Comparison of ENCODE assay signal across 19 cellular contexts in the genomic region with DNA sequence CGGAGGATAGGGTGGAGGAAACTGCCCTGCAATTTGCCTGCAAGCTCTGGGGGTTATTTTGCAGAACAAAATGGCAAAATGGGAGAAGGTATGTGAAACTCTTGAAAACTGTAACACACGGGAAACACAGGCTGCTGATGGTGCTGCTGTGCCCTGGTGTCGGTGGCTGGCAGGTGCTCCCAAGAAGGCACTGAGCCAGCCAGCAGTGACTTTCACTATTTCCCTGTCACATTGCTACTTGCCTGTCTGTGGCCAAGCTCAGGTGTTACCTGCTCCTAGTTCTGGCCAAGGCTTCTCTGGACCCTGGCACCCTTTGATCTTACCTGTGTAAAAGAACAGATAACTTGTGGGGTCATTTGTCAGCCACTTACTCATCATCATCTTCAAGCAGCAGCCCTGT.
DNase-seq lines count a peak whose midpoint lies in the region; ATAC-seq, FAIRE-seq and TF ChIP-seq lines count a peak whose summit lies in the region.
"Had no signal": no experiment of that assay in that cellular context is flagged by ENCODE, and none has a peak within 500 bp of the region (broad histone marks: within the 10 kb centered on the region; RNA-seq: fewer than 3 reads in every experiment).

No MANE protein-coding gene starts in this region.

- FAIRE-seq in HepG2 (lab: Jason Lieb, UNC) (no peak), bronchial epithelial cell (lab: Jason Lieb, UNC) (peak; percentile 47)
- FAIRE-seq: GM19239 had no signal

- TF ChIP-seq POLR2A in HepG2 (IDR thresholded peaks at IDR 0.05; ENCODE audit: insufficient read depth in 1 of 2, low read depth in 2 of 2, low read length in 2 of 2) (no peak), lower leg skin (IDR thresholded peaks at IDR 0.05) (no peak)

- TF ChIP-seq CTCF in liver (IDR thresholded peaks at IDR 0.05; ENCODE audit: low read depth, low read length, missing input control) (no peak), HepG2 (CRISPR knock-in tag; IDR thresholded peaks at IDR 0.05) (no peak), bronchial epithelial cell (IDR thresholded peaks at IDR 0.05; ENCODE audit: insufficient read depth, low read length, severe bottlenecking) (no peak), psoas muscle (IDR thresholded peaks at IDR 0.05) (no peak), lower leg skin (IDR thresholded peaks at IDR 0.05) (no peak)

- ATAC-seq in HepG2 (no peak), psoas muscle (peak; percentile 43 to 48 (median 46))

- H3K36me3 ChIP-seq in liver (ENCODE audit: control insufficient read depth in 4 of 4, insufficient read depth in 3 of 4, low read depth in 1 of 4, low read length in 3 of 4) (no peaks in the 10 kb centered on the region), HepG2 (replicated peaks in 1 of 2; ENCODE audit: control insufficient read depth in 1 of 2, insufficient read depth in 2 of 2, low read length in 2 of 2) (no peaks in the 10 kb centered on the region), bronchial epithelial cell (ENCODE audit: control insufficient read depth, insufficient read depth, low read length) (no peaks in the 10 kb centered on the region), psoas muscle (ENCODE audit: insufficient read depth in 1 of 2, low read depth in 1 of 2) (peaks cover 0 to 88% of the 10 kb centered on the region in 2 donors)
- H3K36me3 ChIP-seq: BE2C, MG63, SJCRH30 had no signal

- POLR2A ChIA-PET in HepG2 (lab: Yijun Ruan, JAX): no interaction called here

- H3K4me1 ChIP-seq in liver (ENCODE audit: control insufficient read depth in 4 of 4, insufficient read depth in 4 of 4, low read length in 3 of 4): peaks cover 0 to 24% (median 17%) of the 10 kb centered on the region in 4 donors
- H3K4me1 ChIP-seq in HepG2 (ENCODE audit: insufficient read depth, low read length): no peaks in the 10 kb centered on the region
- H3K4me1 ChIP-seq in psoas muscle: peaks cover 59% of the 10 kb centered on the region
- H3K4me1 ChIP-seq: BE2C, SJCRH30 had no signal

- no peaks in the 10 kb centered on the region for H4K20me1 ChIP-seq in HepG2 (ENCODE audit: insufficient read depth, low read length)

- no peak for TF ChIP-seq EP300 in HepG2 (IDR thresholded peaks at IDR 0.05; ENCODE audit: low read depth in 2 of 2, low read length in 2 of 2)
- no peak for TF ChIP-seq EP300 in HepG2 (CRISPR knock-in tag; IDR thresholded peaks at IDR 0.05; ENCODE audit: borderline replicate concordance)

- TF ChIP-seq RAD21 in liver (IDR thresholded peaks at IDR 0.05) (peak in 1 of 2 donors; percentile 45), HepG2 (CRISPR knock-in tag; IDR thresholded peaks at IDR 0.05) (no peak)

- 53% methylated on average over 3 of the region's 3 CpGs for WGBS in liver
- 55% methylated on average over 3 of the region's 3 CpGs for WGBS in HepG2 (ENCODE audit: low lambda C conversion rate)
- WGBS in psoas muscle, 3 donors: 43 to 56% (median 54%) methylated on average over 3 of the region's 3 CpGs
- 73 to 80% methylated on average over 3 of the region's 3 CpGs for WGBS in lower leg skin, 2 donors

- H3K4me2 ChIP-seq in HepG2 (ENCODE audit: low read depth, low read length): no peak overlapping the region
- H3K4me2 ChIP-seq: PC-9 had no signal

- BruUV-seq in HepG2 (replicated peaks; lab: Mats Ljungman, UMichigan): no TSS peak

- in situ Hi-C loops in HepG2 (cut with HindIII; ENCODE audit: extremely low pct_ligation_motif_present, low pct_unique_long_range_greater_than_20kb): no loop called here

- intact Hi-C loops in HepG2 (cut with micrococcal nuclease; ENCODE audit: unreplicated experiment) (no loop called here), psoas muscle (cut with DNase I) (no loop called here), lower leg skin (cut with DNase I; ENCODE audit: low total_unique reads) (no loop called here)

- no peaks in the 10 kb centered on the region for H3K9me3 ChIP-seq in liver (ENCODE audit: control insufficient read depth in 4 of 4, low read length in 3 of 4)
- H3K9me3 ChIP-seq in HepG2 (ENCODE audit: low read length): no peaks in the 10 kb centered on the region
- H3K9me3 ChIP-seq in psoas muscle: no peaks in the 10 kb centered on the region
- H3K9me3 ChIP-seq: BE2C, MG63, SJCRH30 had no signal

- H3K27me3 ChIP-seq in liver (ENCODE audit: control insufficient read depth in 4 of 4, insufficient read depth in 4 of 4, low read length in 3 of 4): no peaks in the 10 kb centered on the region
- 0 out of 5 replicates have a peak, but pooled peaks cover 0 to 2% of the 10 kb centered on the region in 2 experiments for H3K27me3 ChIP-seq in HepG2 (ENCODE audit: control insufficient read depth in 1 of 2, insufficient read depth in 2 of 2, low read length in 2 of 2)
- no peaks in the 10 kb centered on the region for H3K27me3 ChIP-seq in bronchial epithelial cell (ENCODE audit: control insufficient read depth, insufficient read depth, low read length)
- no peaks in the 10 kb centered on the region for H3K27me3 ChIP-seq in psoas muscle (ENCODE audit: insufficient read depth in 3 of 3, low read length in 2 of 3)
- H3K27me3 ChIP-seq: BE2C, MG63, SJCRH30 had no signal

- H3K4me3 ChIP-seq in liver (ENCODE audit: low read depth in 1 of 3, low read length in 3 of 3): no peak overlapping the region
- H3K4me3 ChIP-seq in HepG2 (replicated peaks in 1 of 3; ENCODE audit: insufficient read depth in 1 of 3, low read depth in 2 of 3, low read length in 3 of 3): no peak overlapping the region
- H3K4me3 ChIP-seq in bronchial epithelial cell (ENCODE audit: low read depth, low read length): no peak overlapping the region
- no peak overlapping the region for H3K4me3 ChIP-seq in psoas muscle
- no peak overlapping the region for H3K4me3 ChIP-seq in lower leg skin (ENCODE audit: low read depth, poor library complexity, severe bottlenecking)
- H3K4me3 ChIP-seq: MG63, PC-9, SJCRH30 had no signal

- H3K9ac ChIP-seq in liver (ENCODE audit: low read depth in 1 of 2, low read length in 2 of 2): no peak overlapping the region
- no peak overlapping the region for H3K9ac ChIP-seq in HepG2 (ENCODE audit: insufficient read depth, low read depth, low read length)

- no peak overlapping the region for H2AFZ ChIP-seq in HepG2 (ENCODE audit: low read length)
- H2AFZ ChIP-seq: PC-9 had no signal

- CTCF ChIA-PET in HepG2 (lab: Yijun Ruan, JAX; ENCODE audit: low intra/inter-chr PET ratio, low total read pairs): no interaction called here

- no peaks in the 10 kb centered on the region for H3K79me2 ChIP-seq in HepG2 (ENCODE audit: insufficient read depth, low read length)

- no peak for DNase-seq in HepG2 (ENCODE audit: low spot score)
- no peak for DNase-seq in bronchial epithelial cell (ENCODE audit: low read depth)
- DNase-seq in psoas muscle: peak in 1 of 2 donors; percentile 57
- no peak for DNase-seq in SHP77 (lab: John Stamatoyannopoulos, UW)
- DNase-seq in lower leg skin (ENCODE audit: low spot score in 2 of 2): no peak
- DNase-seq in stimulated activated naive CD4-positive, alpha-beta T cell (lab: John Stamatoyannopoulos, UW): no peak
- DNase-seq: BE2C, EL, GF-D8, MG63, NCI-H1048, NCI-H1436, NCI-H1930, NCI-H69, PC-9, SJCRH30 had no signal

- H3K27ac ChIP-seq in liver (ENCODE audit: low read depth in 1 of 2, low read length in 2 of 2): peak overlapping the region; percentile 40 to 78
- H3K27ac ChIP-seq in HepG2 (ENCODE audit: extremely low read length, insufficient read depth, low read length): no peak overlapping the region
- H3K27ac ChIP-seq in psoas muscle: peak overlapping the region; percentile 75
- H3K27ac ChIP-seq: PC-9, RWPE1, SJCRH30 had no signal

TF ChIP-seq in liver, 16 proteins besides CTCF, POLR2A, EP300 and RAD21:
- peak in 1 of 2 donors; percentile 13 for TF ChIP-seq RXRA (IDR thresholded peaks at IDR 0.05)
- TF ChIP-seq, protein P1, sequence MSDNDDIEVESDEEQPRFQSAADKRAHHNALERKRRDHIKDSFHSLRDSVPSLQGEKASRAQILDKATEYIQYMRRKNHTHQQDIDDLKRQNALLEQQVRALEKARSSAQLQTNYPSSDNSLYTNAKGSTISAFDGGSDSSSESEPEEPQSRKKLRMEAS (IDR thresholded peaks at IDR 0.05): no peak

TF ChIP-seq in HepG2, 621 proteins besides CTCF, POLR2A, EP300 and RAD21 (continues in another document):
- TF ChIP-seq ZBTB7B (CRISPR knock-in tag; IDR thresholded peaks at IDR 0.05) (no peak), NR2C2 (CRISPR knock-in tag; IDR thresholded peaks at IDR 0.05; ENCODE audit: borderline replicate concordance) (no peak), ZNF549 (CRISPR knock-in tag; IDR thresholded peaks at IDR 0.05) (no peak), ZNF44 (CRISPR knock-in tag; IDR thresholded peaks at IDR 0.05) (no peak), KMT2B (CRISPR knock-in tag; IDR thresholded peaks at IDR 0.05) (no peak), NFIC (IDR thresholded peaks at IDR 0.05; ENCODE audit: low read length) (no peak), ZNF263 (CRISPR knock-in tag; IDR thresholded peaks at IDR 0.05) (no peak), NFKBIZ (CRISPR knock-in tag; IDR thresholded peaks at IDR 0.05) (no peak), PCBP1 (IDR thresholded peaks at IDR 0.05; ENCODE audit: borderline replicate concordance, low read depth, low read length) (no peak)
- TF ChIP-seq, protein P2, sequence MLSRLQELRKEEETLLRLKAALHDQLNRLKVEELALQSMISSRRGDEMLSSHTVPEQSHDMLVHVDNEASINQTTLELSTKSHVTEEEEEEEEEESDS (CRISPR knock-in tag; IDR thresholded peaks at IDR 0.05; ENCODE audit: borderline replicate concordance): no peak
- TF ChIP-seq, protein P3, sequence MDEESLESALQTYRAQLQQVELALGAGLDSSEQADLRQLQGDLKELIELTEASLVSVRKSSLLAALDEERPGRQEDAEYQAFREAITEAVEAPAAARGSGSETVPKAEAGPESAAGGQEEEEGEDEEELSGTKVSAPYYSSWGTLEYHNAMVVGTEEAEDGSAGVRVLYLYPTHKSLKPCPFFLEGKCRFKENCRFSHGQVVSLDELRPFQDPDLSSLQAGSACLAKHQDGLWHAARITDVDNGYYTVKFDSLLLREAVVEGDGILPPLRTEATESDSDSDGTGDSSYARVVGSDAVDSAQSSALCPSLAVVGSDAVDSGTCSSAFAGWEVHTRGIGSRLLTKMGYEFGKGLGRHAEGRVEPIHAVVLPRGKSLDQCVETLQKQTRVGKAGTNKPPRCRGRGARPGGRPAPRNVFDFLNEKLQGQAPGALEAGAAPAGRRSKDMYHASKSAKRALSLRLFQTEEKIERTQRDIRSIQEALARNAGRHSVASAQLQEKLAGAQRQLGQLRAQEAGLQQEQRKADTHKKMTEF (CRISPR knock-in tag; IDR thresholded peaks at IDR 0.05): no peak
- TF ChIP-seq, protein P4, sequence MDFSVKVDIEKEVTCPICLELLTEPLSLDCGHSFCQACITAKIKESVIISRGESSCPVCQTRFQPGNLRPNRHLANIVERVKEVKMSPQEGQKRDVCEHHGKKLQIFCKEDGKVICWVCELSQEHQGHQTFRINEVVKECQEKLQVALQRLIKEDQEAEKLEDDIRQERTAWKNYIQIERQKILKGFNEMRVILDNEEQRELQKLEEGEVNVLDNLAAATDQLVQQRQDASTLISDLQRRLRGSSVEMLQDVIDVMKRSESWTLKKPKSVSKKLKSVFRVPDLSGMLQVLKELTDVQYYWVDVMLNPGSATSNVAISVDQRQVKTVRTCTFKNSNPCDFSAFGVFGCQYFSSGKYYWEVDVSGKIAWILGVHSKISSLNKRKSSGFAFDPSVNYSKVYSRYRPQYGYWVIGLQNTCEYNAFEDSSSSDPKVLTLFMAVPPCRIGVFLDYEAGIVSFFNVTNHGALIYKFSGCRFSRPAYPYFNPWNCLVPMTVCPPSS (IDR thresholded peaks at IDR 0.05): no peak
